ENCODE assay signal across 1 cellular context in genomic region chr3:49704629-49705028, GRCh38.
TF ChIP-seq lines count a peak whose summit lies in the region.

No MANE protein-coding gene starts in this region.

TF ChIP-seq in IMR-90, 13 proteins besides CTCF, POLR2A, EP300 and RAD21 (continued from another document):
- TF ChIP-seq MAFK (IDR thresholded peaks at IDR 0.05; ENCODE audit: low read depth, low read length): no peak
- no peak for TF ChIP-seq CEBPB (IDR thresholded peaks at IDR 0.05; ENCODE audit: low read depth, low read length)
- TF ChIP-seq NFE2L2 (IDR thresholded peaks at IDR 0.05; ENCODE audit: low read depth, low read length): no peak
- TF ChIP-seq, protein P1, sequence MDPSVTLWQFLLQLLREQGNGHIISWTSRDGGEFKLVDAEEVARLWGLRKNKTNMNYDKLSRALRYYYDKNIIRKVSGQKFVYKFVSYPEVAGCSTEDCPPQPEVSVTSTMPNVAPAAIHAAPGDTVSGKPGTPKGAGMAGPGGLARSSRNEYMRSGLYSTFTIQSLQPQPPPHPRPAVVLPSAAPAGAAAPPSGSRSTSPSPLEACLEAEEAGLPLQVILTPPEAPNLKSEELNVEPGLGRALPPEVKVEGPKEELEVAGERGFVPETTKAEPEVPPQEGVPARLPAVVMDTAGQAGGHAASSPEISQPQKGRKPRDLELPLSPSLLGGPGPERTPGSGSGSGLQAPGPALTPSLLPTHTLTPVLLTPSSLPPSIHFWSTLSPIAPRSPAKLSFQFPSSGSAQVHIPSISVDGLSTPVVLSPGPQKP (IDR thresholded peaks at IDR 0.05; ENCODE audit: borderline replicate concordance, low read depth, low read length): no peak
- TF ChIP-seq RFX5 (IDR thresholded peaks at IDR 0.05; ENCODE audit: low read depth, low read length): no peak
